In genomic region chr4:88755454-88755853, GRCh38 we compare ENCODE assay signal across 1 cellular context.
TF ChIP-seq lines count a peak whose summit lies in the region.

No MANE protein-coding gene starts in this region.

TF ChIP-seq in HepG2, 621 proteins besides CTCF, POLR2A, EP300 and RAD21:
- TF ChIP-seq CEBPZ (IDR thresholded peaks at IDR 0.05; ENCODE audit: low read length) (no peak), SNRNP70 (IDR thresholded peaks at IDR 0.05; ENCODE audit: low read depth, low read length) (no peak), CHD4 (IDR thresholded peaks at IDR 0.05; ENCODE audit: borderline replicate concordance, low read length) (peak; percentile 82; the same call in 1 of the 2 replicates), ZNF629 (CRISPR knock-in tag; conservative IDR thresholded peaks at IDR 0.05) (peak; percentile 92)
